ENCODE assay signal across 1 cellular context in genomic region chr16:84266451-84266850, GRCh38.
A peak's percentile ranks its signal among the peaks of the same experiment; 100 is the strongest.
TF ChIP-seq lines count a peak whose summit lies in the region.

No MANE protein-coding gene starts in this region.

TF ChIP-seq in HepG2, 621 proteins besides CTCF, POLR2A, EP300 and RAD21 (continued from another document and continues in another):
- no peak for TF ChIP-seq AHDC1 (CRISPR knock-in tag; IDR thresholded peaks at IDR 0.05; ENCODE audit: borderline replicate concordance)
- no peak for TF ChIP-seq SOX6 (IDR thresholded peaks at IDR 0.05)
- peak; percentile 43 for TF ChIP-seq SOX6 (CRISPR knock-in tag; IDR thresholded peaks at IDR 0.05)
- no peak for TF ChIP-seq ZNF768 (CRISPR knock-in tag; IDR thresholded peaks at IDR 0.05)
- 0 out of 2 replicates have a peak, but pooled peaks have one; percentile 22 for TF ChIP-seq PAXIP1 (CRISPR knock-in tag; conservative IDR thresholded peaks at IDR 0.05)
- peak; percentile 51; the same call in 1 of the 2 replicates for TF ChIP-seq TARDBP (CRISPR knock-in tag; IDR thresholded peaks at IDR 0.05)
- TF ChIP-seq BRF2 (CRISPR knock-in tag; IDR thresholded peaks at IDR 0.05) = no peak
- no peak for TF ChIP-seq ZFY (CRISPR knock-in tag; IDR thresholded peaks at IDR 0.05)
- TF ChIP-seq ZFP1 (CRISPR knock-in tag; IDR thresholded peaks at IDR 0.05) = no peak
- no peak for TF ChIP-seq NCOA5 (CRISPR knock-in tag; IDR thresholded peaks at IDR 0.05)
- no peak for TF ChIP-seq ZNF343 (CRISPR knock-in tag; IDR thresholded peaks at IDR 0.05)
- no peak for TF ChIP-seq ZC3H13 (CRISPR knock-in tag; IDR thresholded peaks at IDR 0.05)
- TF ChIP-seq ZNF713 (CRISPR knock-in tag; IDR thresholded peaks at IDR 0.05) = no peak
- TF ChIP-seq SAP130 (CRISPR knock-in tag; IDR thresholded peaks at IDR 0.05; ENCODE audit: low read depth) = peak; percentile 57
- peak; percentile 64; the same call in 1 of the 2 replicates for TF ChIP-seq SPEN (CRISPR knock-in tag; IDR thresholded peaks at IDR 0.05; ENCODE audit: low read depth)
- no peak for TF ChIP-seq ZNF589 (CRISPR knock-in tag; conservative IDR thresholded peaks at IDR 0.05)
- TF ChIP-seq ATF2 (CRISPR knock-in tag; IDR thresholded peaks at IDR 0.05) = no peak
- TF ChIP-seq AGO1 (IDR thresholded peaks at IDR 0.05; ENCODE audit: low read depth, low read length, poor library complexity, severe bottlenecking) = no peak
- TF ChIP-seq NFIB (CRISPR knock-in tag; IDR thresholded peaks at IDR 0.05; ENCODE audit: borderline replicate concordance) = no peak
- TF ChIP-seq ZNF274 (CRISPR knock-in tag; IDR thresholded peaks at IDR 0.05) = no peak
- 0 out of 2 replicates have a peak, but pooled peaks have one; percentile 52 for TF ChIP-seq POGK (CRISPR knock-in tag; conservative IDR thresholded peaks at IDR 0.05)
- no peak; the same call in 1 of the 2 replicates for TF ChIP-seq MIER3 (CRISPR knock-in tag; IDR thresholded peaks at IDR 0.05; ENCODE audit: borderline replicate concordance)
- TF ChIP-seq HDAC2 (CRISPR knock-in tag; IDR thresholded peaks at IDR 0.05) = 0 out of 2 replicates have a peak, but pooled peaks have one; percentile 25
- no peak for TF ChIP-seq MXD4 (CRISPR knock-in tag; IDR thresholded peaks at IDR 0.05)
- TF ChIP-seq ZKSCAN5 (CRISPR knock-in tag; IDR thresholded peaks at IDR 0.05) = no peak
- TF ChIP-seq RNF219 (CRISPR knock-in tag; IDR thresholded peaks at IDR 0.05) = no peak
- TF ChIP-seq ZNF235 (CRISPR knock-in tag; IDR thresholded peaks at IDR 0.05; ENCODE audit: borderline replicate concordance) = no peak
- peak; percentile 41; the same call in 1 of the 2 replicates for TF ChIP-seq FOSL2 (CRISPR knock-in tag; IDR thresholded peaks at IDR 0.05)
- no peak for TF ChIP-seq ZNF407 (CRISPR knock-in tag; IDR thresholded peaks at IDR 0.05; ENCODE audit: not compliant biosample characterization)
- peak; percentile 86 for TF ChIP-seq HNF4A (CRISPR knock-in tag; IDR thresholded peaks at IDR 0.05)
- no peak for TF ChIP-seq PBX2 (CRISPR knock-in tag; IDR thresholded peaks at IDR 0.05)
- TF ChIP-seq ZFAT (CRISPR knock-in tag; conservative IDR thresholded peaks at IDR 0.05) = no peak
